Comparison of ENCODE assay signal across 24 cellular contexts in the genomic region with DNA sequence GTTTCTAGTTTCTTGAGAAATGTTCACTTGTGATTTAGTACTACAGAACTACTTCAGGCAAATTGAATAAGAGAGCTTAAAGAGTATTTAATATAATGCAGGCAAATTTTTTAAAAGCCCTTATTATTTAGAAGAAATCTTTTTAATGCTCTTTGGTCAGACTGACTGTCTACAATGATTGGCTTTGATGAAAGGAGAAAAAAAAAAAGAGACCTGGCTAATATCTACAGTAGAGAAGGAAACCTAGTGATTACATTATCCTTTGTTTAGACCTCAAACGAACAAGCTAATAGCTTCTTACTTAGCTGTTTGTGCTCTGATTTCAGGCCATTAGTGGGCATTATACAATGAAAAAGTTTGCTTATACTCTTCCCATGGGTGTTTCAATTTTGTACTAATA.
"Had no signal": no experiment of that assay in that cellular context is flagged by ENCODE, and none has a peak within 500 bp of the region (broad histone marks: within the 10 kb centered on the region; RNA-seq: fewer than 3 reads in every experiment).

No MANE protein-coding gene starts in this region.

- H3K4me1 ChIP-seq: ascending aorta, esophagus squamous epithelium had no signal

- H3K27me3 ChIP-seq: ascending aorta, brain microvascular endothelial cell, dorsolateral prefrontal cortex, esophagus squamous epithelium had no signal

- ATAC-seq: activated CD4-positive, alpha-beta T cell treated with anti-CD3 and anti-CD28 coated beads for 36 hours; activated CD8-positive, alpha-beta memory T cell treated with anti-CD3 and anti-CD28 coated beads, Interleukin-2, amount 10 ng/mL, durations not matched to agents 7 days and 5 days; activated CD8-positive, alpha-beta T cell treated with anti-CD3 and anti-CD28 coated beads, Interleukin-2, amount 10 ng/mL, durations not matched to agents 7 days and 5 days; activated naive CD4-positive, alpha-beta T cell treated with anti-CD3 and anti-CD28 coated beads, Interleukin-2, amount 50 U/mL, for 72 hours; activated T-cell treated with anti-CD3 and anti-CD28 coated beads, Interleukin-2, amount 50 U/mL, for 72 hours; effector memory CD8-positive, alpha-beta T cell had no signal

- DNase-seq: activated CD4-positive, alpha-beta memory T cell treated with anti-CD3 and anti-CD28 coated beads for 36 hours; activated CD4-positive, alpha-beta T cell treated with anti-CD3 and anti-CD28 coated beads for 36 hours; activated CD4-positive, alpha-beta T cell treated with anti-CD3 and anti-CD28 coated beads, Interleukin-2, amount 10 ng/mL, durations not matched to agents 24 days and 14 days; activated CD4-positive, CD25-positive, alpha-beta regulatory T cell; activated CD4-positive, CD25-positive, alpha-beta regulatory T cell treated with anti-CD3 and anti-CD28 coated beads, Interleukin-2, amount 50 U/mL, for 72 hours; activated CD8-positive, alpha-beta memory T cell treated with anti-CD3 and anti-CD28 coated beads, Interleukin-2, amount 10 ng/mL, durations not matched to agents 7 days and 5 days; activated CD8-positive, alpha-beta memory T cell treated with anti-CD3 and anti-CD28 coated beads, Interleukin-2, amount 50 U/mL, for 4 hours; activated CD8-positive, alpha-beta T cell treated with anti-CD3 and anti-CD28 coated beads, Interleukin-2, amount 10 ng/mL, durations not matched to agents 7 days and 5 days; activated gamma-delta T cell; activated naive CD4-positive, alpha-beta T cell; activated naive CD4-positive, alpha-beta T cell treated with anti-CD3 and anti-CD28 coated beads, Interleukin-2, amount 10 ng/mL, durations not matched to agents 7 days and 5 days; activated naive CD8-positive, alpha-beta T cell treated with anti-CD3 and anti-CD28 coated beads, Interleukin-2, amount 10 ng/mL, durations not matched to agents 7 days and 5 days; activated T-cell treated with anti-CD3 and anti-CD28 coated beads, Interleukin-2, amount 50 U/mL, for 1 hour; activated T-cell treated with anti-CD3 and anti-CD28 coated beads, Interleukin-2, amount 50 U/mL, for 72 hours; brain microvascular endothelial cell; dorsolateral prefrontal cortex; effector memory CD8-positive, alpha-beta T cell; esophagus squamous epithelium; head of caudate nucleus; T-helper 2 cell had no signal

- H3K27ac ChIP-seq: ascending aorta, brain microvascular endothelial cell, coronary artery, dorsolateral prefrontal cortex, epithelial cell of prostate, esophagus squamous epithelium had no signal

- H3K9me3 ChIP-seq: ascending aorta, esophagus squamous epithelium had no signal

- H3K36me3 ChIP-seq: ascending aorta, brain microvascular endothelial cell, esophagus squamous epithelium had no signal

- H3K4me3 ChIP-seq: ascending aorta, coronary artery, dorsolateral prefrontal cortex, esophagus squamous epithelium had no signal
